Comparison of ENCODE assay signal across 10 cellular contexts in genomic region chr7:55250313-55250712, GRCh38.
DNase-seq lines count a peak whose midpoint lies in the region; ATAC-seq, FAIRE-seq and TF ChIP-seq lines count a peak whose summit lies in the region.
"Had no signal": no experiment of that assay in that cellular context is flagged by ENCODE, and none has a peak within 500 bp of the region (broad histone marks: within the 10 kb centered on the region; RNA-seq: fewer than 3 reads in every experiment).

No MANE protein-coding gene starts in this region.

- no peak for FAIRE-seq in small intestine (lab: Jason Lieb, UNC)

- intact Hi-C loops in thyroid gland (cut with DNase I): loop anchor here (5.0 to 10.0 kb wide), 2 partner anchors 96 to 458 kb away; no protein-coding TSS in a partner anchor

- H3K27me3 ChIP-seq in small intestine (ENCODE audit: control insufficient read depth in 2 of 2, insufficient read depth in 2 of 2, low read length in 2 of 2) (peaks cover 0 to 6% of the 10 kb centered on the region in 2 donors), thyroid gland (no peaks in the 10 kb centered on the region)

- no peak for TF ChIP-seq POLR2A in thyroid gland (IDR thresholded peaks at IDR 0.05)

- H3K9me3 ChIP-seq in small intestine (ENCODE audit: control insufficient read depth, low read depth): no peaks in the 10 kb centered on the region
- no peaks in the 10 kb centered on the region for H3K9me3 ChIP-seq in thyroid gland
- H3K9me3 ChIP-seq: BLaER1 treated with 17β-estradiol and CSF1 and Interleukin-3, amounts not matched to agents 10 nM and 100 nM; thoracic aorta had no signal

- no peak overlapping the region for H3K27ac ChIP-seq in small intestine (ENCODE audit: low read depth in 1 of 2, low read length in 1 of 2)
- H3K27ac ChIP-seq in thyroid gland: no peak overlapping the region
- H3K27ac ChIP-seq: BLaER1 treated with 17β-estradiol and CSF1 and Interleukin-3, amounts not matched to agents 10 nM and 100 nM; thoracic aorta had no signal

- WGBS in small intestine, 3 donors: 20 to 42% (median 32%) methylated on average over 7 of the region's 7 CpGs
- WGBS in thyroid gland, 2 donors: 81 to 83% methylated on average over 7 of the region's 7 CpGs

- no peak for ATAC-seq in GM18502 (IDR thresholded peaks at IDR 0.05; ENCODE audit: poor library complexity, unreplicated experiment)

- peak; percentile 33 for DNase-seq in NCI-H1694 treated with DMSO at 0.1 percent for 48 hours (lab: John Stamatoyannopoulos, UW)
- no peak for DNase-seq in NCI-H1694 (lab: John Stamatoyannopoulos, UW)
- DNase-seq in NCI-H69 (lab: John Stamatoyannopoulos, UW): peak; percentile 35
- no peak for DNase-seq in epithelial cell of proximal tubule (ENCODE audit: low read depth)
- peak; percentile 67 for DNase-seq in small intestine
- DNase-seq in thyroid gland: no peak
- DNase-seq in midbrain (lab: John Stamatoyannopoulos, UW): no peak

- TF ChIP-seq CTCF in epithelial cell of proximal tubule (conservative IDR thresholded peaks at IDR 0.05; ENCODE audit: low read depth, low read length) (peak; percentile 84), thyroid gland (IDR thresholded peaks at IDR 0.05) (peak in 1 of 6 experiments; percentile 27)

- H3K4me3 ChIP-seq in epithelial cell of proximal tubule (ENCODE audit: low read depth, low read length) (no peak overlapping the region), small intestine (ENCODE audit: low read depth in 1 of 2, low read length in 2 of 2) (no peak overlapping the region), thyroid gland (replicated peaks in 1 of 3) (no peak overlapping the region)
- H3K4me3 ChIP-seq: BLaER1 treated with 17β-estradiol and CSF1 and Interleukin-3, amounts not matched to agents 10 nM and 100 nM; thoracic aorta had no signal

- H3K36me3 ChIP-seq in small intestine (ENCODE audit: control insufficient read depth in 2 of 2, insufficient read depth in 2 of 2, low read length in 2 of 2): no peaks in the 10 kb centered on the region
- H3K36me3 ChIP-seq in thyroid gland: no peaks in the 10 kb centered on the region
- H3K36me3 ChIP-seq: BLaER1 treated with 17β-estradiol and CSF1 and Interleukin-3, amounts not matched to agents 10 nM and 100 nM; thoracic aorta had no signal

- H3K4me1 ChIP-seq in small intestine (ENCODE audit: control insufficient read depth in 2 of 2, insufficient read depth in 1 of 2, low read depth in 1 of 2, low read length in 1 of 2) (no peaks in the 10 kb centered on the region), thyroid gland (peaks cover 13 to 27% of the 10 kb centered on the region in 2 donors)

Comparison
In these comparisons a context has a peak if more than half of its experiments do, and no peak if none do; other contexts are left out.
1. DNase-seq: peak in NCI-H1694 treated with DMSO at 0.1 percent for 48 hours (single experiment), NCI-H69 (single experiment) and small intestine (single experiment); none in NCI-H1694 (single experiment), epithelial cell of proximal tubule (single experiment), thyroid gland (0 of 2) and midbrain (single experiment).